Comparison of ENCODE assay signal across 8 cellular contexts in genomic region chr6:31497595-31498476, GRCh38. TPM values are rescaled to one million over a fixed set of nuclear protein-coding genes. Genes with fewer than 3 reads are reported as not detected.
DNase-seq lines count a peak whose midpoint lies in the region; ATAC-seq and TF ChIP-seq lines count a peak whose summit lies in the region.

Gene MICB (plus strand): TSS chr6:31498145. CDS start chr6:31498194, 49 bp downstream.

- H3K27ac Mint-ChIP-seq in H9: peak within 1 kb of the TSS in 2 of 3 experiments; percentile 35 to 66; a peak in 4 of 7 replicates
- H3K27ac Mint-ChIP-seq in chondrocyte (ENCODE audit: unreplicated experiment): peak within 1 kb of the TSS; percentile 91

- peak within 1 kb of the TSS; percentile 88 for H3K4me2 ChIP-seq in H9 (ENCODE audit: insufficient read depth, insufficient read length, low read length)

- H2BK5ac ChIP-seq in H9 (ENCODE audit: insufficient read length, low read length): no peak within 1 kb of the TSS

- no peak for ATAC-seq in HG03565 (IDR thresholded peaks at IDR 0.05; ENCODE audit: unreplicated experiment)

- H3K4me1 Mint-ChIP-seq in H9 (peaks cover 40 to 42% of the 10 kb centered on the region in 2 experiments), chondrocyte (ENCODE audit: low read depth) (peaks cover 48% of the 10 kb centered on the region)

- H3T11ph ChIP-seq in H9 (ENCODE audit: low read length): no peak within 1 kb of the TSS

- no peak within 1 kb of the TSS for H4K91ac ChIP-seq in H9 (ENCODE audit: insufficient read length, low read depth, low read length)

- H2BK12ac ChIP-seq in H9 (ENCODE audit: insufficient read length, low read depth, low read length): no peak within 1 kb of the TSS

- no peak within 1 kb of the TSS; the same call in 1 of the 2 replicates for H3K14ac ChIP-seq in H9 (ENCODE audit: insufficient read depth, low read length)

- no CpG with 5 or more reads among the region's 61 CpGs for WGBS in H9 (ENCODE audit: extremely low coverage, insufficient read length, low lambda C conversion rate)

- no peaks in the 10 kb centered on the region; the same call in 1 of the 2 replicates for H3K27me3 ChIP-seq in H9 (ENCODE audit: insufficient read depth, low read length)

- no peak within 1 kb of the TSS for H3K23ac ChIP-seq in H9 (ENCODE audit: insufficient read length, low read depth, low read length)

- peak within 1 kb of the TSS; percentile 39 for H3K9ac ChIP-seq in H9 (ENCODE audit: extremely low read depth, insufficient read length, low read length)

- peaks cover 49% of the 10 kb centered on the region for H3K27me3 Mint-ChIP-seq in H9 (ENCODE audit: low read depth)
- H3K27me3 Mint-ChIP-seq in chondrocyte (ENCODE audit: low read depth): no peaks in the 10 kb centered on the region

- no peaks in the 10 kb centered on the region for H3K9me3 ChIP-seq in H9 (ENCODE audit: control insufficient read depth, low read depth, low read length)

- no peak within 1 kb of the TSS for H3K56ac ChIP-seq in H9 (ENCODE audit: insufficient read length, low read depth, low read length)

- H2BK15ac ChIP-seq in H9 (ENCODE audit: low read depth, low read length): no peak within 1 kb of the TSS

- peak within 1 kb of the TSS; percentile 39 for H3K18ac ChIP-seq in H9 (ENCODE audit: insufficient read length, low read depth, low read length)

- H3K4me1 ChIP-seq in H9 (ENCODE audit: insufficient read depth, low read length): peaks cover 3% of the 10 kb centered on the region; the same call in 1 of the 2 replicates

- no peak within 1 kb of the TSS for H4K5ac ChIP-seq in H9 (ENCODE audit: insufficient read length, low read depth, low read length)

- peaks cover 16% of the 10 kb centered on the region for H3K23me2 ChIP-seq in H9 (ENCODE audit: insufficient read length, low read depth, low read length, poor library complexity, severe bottlenecking)

- H3K36me3 Mint-ChIP-seq in H9 (ENCODE audit: insufficient read depth in 1 of 3, low read depth in 3 of 3): peaks cover 0 to 5% (median 0%) of the 10 kb centered on the region in 3 experiments; a peak in 3 of 7 replicates
- peaks cover 1% of the 10 kb centered on the region for H3K36me3 Mint-ChIP-seq in chondrocyte (ENCODE audit: low read depth)

- H4K8ac ChIP-seq in H9 (replicated peaks; ENCODE audit: insufficient read length, low read depth, low read length): no peak within 1 kb of the TSS

- H2BK120ac ChIP-seq in H9 (ENCODE audit: low read depth, low read length, poor library complexity, severe bottlenecking): no peak within 1 kb of the TSS

- H3K79me1 ChIP-seq in H9 (ENCODE audit: insufficient read depth, low read depth, low read length, poor library complexity, severe bottlenecking): peaks cover 3% of the 10 kb centered on the region

- TF ChIP-seq CTCF in H9 (conservative IDR thresholded peaks at IDR 0.05) (no peak), chondrocyte (IDR thresholded peaks at IDR 0.05) (peak; percentile 25)

- H3K4ac ChIP-seq in H9 (ENCODE audit: low read depth, low read length): no peak within 1 kb of the TSS

- H3K4me3 Mint-ChIP-seq in H9 (peak within 1 kb of the TSS; percentile 82 to 95), chondrocyte (ENCODE audit: unreplicated experiment) (peak within 1 kb of the TSS; percentile 87)

- no peak within 1 kb of the TSS for H3K27ac ChIP-seq in H9 (ENCODE audit: insufficient read length, low read depth, low read length)

- no peak within 1 kb of the TSS for H2AFZ ChIP-seq in H9 (ENCODE audit: low read length)

- no peak within 1 kb of the TSS for H2AK5ac ChIP-seq in H9 (ENCODE audit: insufficient read length, low read length)

- no peaks in the 10 kb centered on the region; a peak in 2 of 5 replicates for H3K9me3 Mint-ChIP-seq in H9
- H3K9me3 Mint-ChIP-seq in chondrocyte (ENCODE audit: low read depth): peaks cover 6% of the 10 kb centered on the region

- H4K20me1 ChIP-seq in H9 (ENCODE audit: control insufficient read depth, insufficient read depth, insufficient read length): no peaks in the 10 kb centered on the region

- H3K79me2 ChIP-seq in H9 (ENCODE audit: insufficient read depth, low read length): no peaks in the 10 kb centered on the region; the same call in 1 of the 2 replicates

- DNase-seq in Daoy (ENCODE audit: low read depth): peak; percentile 93
- DNase-seq in H9: peak; percentile 96
- peak; percentile 53 for DNase-seq in NCI-H146 (lab: John Stamatoyannopoulos, UW)
- peak; percentile 77 to 79 for DNase-seq in activated CD4-positive, alpha-beta T cell treated with anti-CD3 and anti-CD28 coated beads for 24 hours (ENCODE audit: low read depth in 2 of 2)
- no peak for DNase-seq in chondrocyte (ENCODE audit: low spot score)
- peak; percentile 74 for DNase-seq in kidney glomerular epithelial cell (lab: John Stamatoyannopoulos, UW)
- peak; percentile 81 for DNase-seq in stimulated activated CD4-positive, alpha-beta T cell treated with anti-CD3 and anti-CD28 coated beads, Interleukin-1b, Interleukin-23, amount 100 ng/mL, for 48 hours

- no peak within 1 kb of the TSS for H2BK20ac ChIP-seq in H9 (ENCODE audit: low read depth, low read length, poor library complexity, severe bottlenecking)

RNA-seq across cellular contexts. Expression of gene MICB, which starts in this region (rescaled TPM):
- total RNA-seq in Daoy (2014; rRNA removed; shearing (Covaris generic)): 24.9 and 27.3 TPM in 2 replicates
- total RNA-seq in H9 (2021) (6.2 and 6.8 TPM in 2 replicates), chondrocyte (7.8 to 9.4 TPM (median 9.0 TPM) in 3 replicates)
